ENCODE assay signal across 10 cellular contexts in genomic region chr2:143704432-143705106, GRCh38.
DNase-seq lines count a peak whose midpoint lies in the region; ATAC-seq lines count a peak whose summit lies in the region.
"Had no signal": no experiment of that assay in that cellular context is flagged by ENCODE, and none has a peak within 500 bp of the region (broad histone marks: within the 10 kb centered on the region; RNA-seq: fewer than 3 reads in every experiment).

No MANE protein-coding gene starts in this region.

- peaks cover 2% of the 10 kb centered on the region for H3K9me3 Mint-ChIP-seq in memory B cell

- no peaks in the 10 kb centered on the region for H3K27me3 Mint-ChIP-seq in memory B cell

- ATAC-seq in GM19023 (IDR thresholded peaks at IDR 0.05; ENCODE audit: unreplicated experiment) (peak; percentile 73), GM21619 (IDR thresholded peaks at IDR 0.05; ENCODE audit: unreplicated experiment) (peak; percentile 85), HG03432 (IDR thresholded peaks at IDR 0.05; ENCODE audit: unreplicated experiment) (peak; percentile 92), memory B cell (ENCODE audit: low read depth) (no peak)

- H3K27ac Mint-ChIP-seq in memory B cell, result peak overlapping the region; percentile 4

- DNase-seq in memory B cell (ENCODE audit: low spot score in 2 of 2), result no peak
- no peak for DNase-seq in COR-L47 (lab: John Stamatoyannopoulos, UW)
- DNase-seq in NCI-H1694 treated with DMSO at 0.1 percent for 48 hours (lab: John Stamatoyannopoulos, UW), result no peak
- no peak for DNase-seq in stimulated activated CD4-positive, alpha-beta T cell treated with anti-CD3 and anti-CD28 coated beads, Interleukin-4, amount 100 ng/mL, for 24 hours
- DNase-seq: Calu3; effector CD4-positive, alpha-beta T cell; stimulated activated CD4-positive, alpha-beta T cell treated with anti-CD3 and anti-CD28 coated beads, Interleukin-15, amount 100 ng/mL, for 24 hours had no signal

- peaks cover 4% of the 10 kb centered on the region for H3K4me1 Mint-ChIP-seq in memory B cell

- no peak overlapping the region for H3K4me3 Mint-ChIP-seq in memory B cell

- peaks cover 49% of the 10 kb centered on the region for H3K36me3 Mint-ChIP-seq in memory B cell
